In genomic region chr11:15011741-15012140, GRCh38 we compare ENCODE assay signal across 28 cellular contexts. TPM values are rescaled to one million over a fixed set of nuclear protein-coding genes. Genes with fewer than 3 reads are reported as not detected.
"Had no signal": no experiment of that assay in that cellular context is flagged by ENCODE, and none has a peak within 500 bp of the region (broad histone marks: within the 10 kb centered on the region; RNA-seq: fewer than 3 reads in every experiment).

No MANE protein-coding gene starts in this region.

- H3K4me3 Mint-ChIP-seq: activated CD4-positive, alpha-beta memory T cell treated with anti-CD3 and anti-CD28 coated beads, Interleukin-2, amount 10 ng/mL, durations not matched to agents 7 days and 5 days; activated CD4-positive, alpha-beta T cell treated with anti-CD3 and anti-CD28 coated beads for 36 hours; activated CD4-positive, alpha-beta T cell treated with anti-CD3 and anti-CD28 coated beads, Interleukin-2, amount 10 ng/mL, durations not matched to agents 24 days and 14 days; activated naive CD4-positive, alpha-beta T cell treated with anti-CD3 and anti-CD28 coated beads for 36 hours; activated naive CD4-positive, alpha-beta T cell treated with anti-CD3 and anti-CD28 coated beads, Interleukin-2, amount 50 U/mL, for 24 hours; activated naive CD8-positive, alpha-beta T cell treated with anti-CD3 and anti-CD28 coated beads for 36 hours; activated naive CD8-positive, alpha-beta T cell treated with anti-CD3 and anti-CD28 coated beads, Interleukin-2, amount 50 U/mL, for 24 hours; activated T-helper 1 cell treated with anti-CD3 and anti-CD28 coated beads, Interleukin-12 subunit alpha, Interleukin-12 subunit beta, Interleukin-2, Interleukin-4 antibody, amounts not matched to agents 30 ng/mL and 10 ng/mL and 1 ng/mL, durations not matched to agents 14 hours and 24 hours and 36 hours had no signal

- H3K27me3 ChIP-seq: adrenal gland, body of pancreas, esophagus squamous epithelium had no signal

- H3K4me1 Mint-ChIP-seq: activated CD4-positive, alpha-beta memory T cell treated with anti-CD3 and anti-CD28 coated beads, Interleukin-2, amount 10 ng/mL, durations not matched to agents 7 days and 5 days; activated CD4-positive, alpha-beta T cell treated with anti-CD3 and anti-CD28 coated beads for 36 hours; activated CD4-positive, alpha-beta T cell treated with anti-CD3 and anti-CD28 coated beads, Interleukin-2, amount 10 ng/mL, durations not matched to agents 24 days and 14 days; activated naive CD4-positive, alpha-beta T cell treated with anti-CD3 and anti-CD28 coated beads, Interleukin-2, amount 50 U/mL, for 24 hours; activated naive CD8-positive, alpha-beta T cell treated with anti-CD3 and anti-CD28 coated beads for 36 hours; activated naive CD8-positive, alpha-beta T cell treated with anti-CD3 and anti-CD28 coated beads, Interleukin-2, amount 50 U/mL, for 24 hours had no signal

- H3K36me3 ChIP-seq: adrenal gland, esophagus squamous epithelium, gastroesophageal sphincter had no signal

- H3K27ac Mint-ChIP-seq: activated CD4-positive, alpha-beta memory T cell treated with anti-CD3 and anti-CD28 coated beads, Interleukin-2, amount 10 ng/mL, durations not matched to agents 7 days and 5 days; activated CD4-positive, alpha-beta T cell treated with anti-CD3 and anti-CD28 coated beads for 36 hours; activated CD4-positive, alpha-beta T cell treated with anti-CD3 and anti-CD28 coated beads, Interleukin-2, amount 10 ng/mL, durations not matched to agents 24 days and 14 days; activated naive CD4-positive, alpha-beta T cell treated with anti-CD3 and anti-CD28 coated beads for 36 hours; activated naive CD4-positive, alpha-beta T cell treated with anti-CD3 and anti-CD28 coated beads, Interleukin-2, amount 50 U/mL, for 24 hours; activated naive CD8-positive, alpha-beta T cell treated with anti-CD3 and anti-CD28 coated beads for 36 hours; activated naive CD8-positive, alpha-beta T cell treated with anti-CD3 and anti-CD28 coated beads, Interleukin-2, amount 50 U/mL, for 24 hours; activated T-helper 1 cell treated with anti-CD3 and anti-CD28 coated beads, Interleukin-12 subunit alpha, Interleukin-12 subunit beta, Interleukin-2, Interleukin-4 antibody, amounts not matched to agents 30 ng/mL and 10 ng/mL and 1 ng/mL, durations not matched to agents 14 hours and 24 hours and 36 hours; activated T-helper 2 cell treated with anti-CD3 and anti-CD28 coated beads, Interferon-gamma antibody, Interleukin-2, Interleukin-4, amounts not matched to agents 10 μg/mL and 5 μg/mL and 100 μg/mL, durations not matched to agents 14 hours and 24 hours and 36 hours had no signal

- H3K27ac ChIP-seq: adrenal gland, body of pancreas, epithelial cell of prostate, esophagus squamous epithelium, gastroesophageal sphincter had no signal

- H3K4me1 ChIP-seq: adrenal gland, body of pancreas, esophagus squamous epithelium, gastroesophageal sphincter had no signal

- H3K9me3 ChIP-seq: adrenal gland, body of pancreas had no signal

- DNase-seq: activated CD4-positive, alpha-beta memory T cell treated with anti-CD3 and anti-CD28 coated beads, Interleukin-2, amount 10 ng/mL, durations not matched to agents 7 days and 5 days; activated CD4-positive, alpha-beta T cell treated with anti-CD3 and anti-CD28 coated beads for 36 hours; activated CD4-positive, alpha-beta T cell treated with anti-CD3 and anti-CD28 coated beads, Interleukin-2, amount 10 ng/mL, durations not matched to agents 24 days and 14 days; activated CD4-positive, alpha-beta T cell treated with anti-CD3 and anti-CD28 coated beads, Interleukin-2, amount 50 U/mL, for 4 hours; activated CD4-positive, CD25-positive, alpha-beta regulatory T cell; activated CD4-positive, CD25-positive, alpha-beta regulatory T cell treated with anti-CD3 and anti-CD28 coated beads, Interleukin-2, amount 50 U/mL, for 72 hours; activated CD8-positive, alpha-beta memory T cell treated with anti-CD3 and anti-CD28 coated beads, Interleukin-2, amount 50 U/mL, for 48 hours; activated effector memory CD4-positive, alpha-beta T cell treated with anti-CD3 and anti-CD28 coated beads, Interleukin-2, amount 50 U/mL, for 16 hours; activated naive CD4-positive, alpha-beta T cell treated with anti-CD3 and anti-CD28 coated beads for 36 hours; activated naive CD8-positive, alpha-beta T cell treated with anti-CD3 and anti-CD28 coated beads for 36 hours; activated naive CD8-positive, alpha-beta T cell treated with anti-CD3 and anti-CD28 coated beads, Interleukin-2, amount 50 U/mL, for 24 hours; activated T-cell treated with anti-CD3 and anti-CD28 coated beads, Interleukin-2, amount 50 U/mL, for 48 hours; adrenal gland; amygdala; aorta; body of pancreas; caudate nucleus; effector CD8-positive, alpha-beta T cell; esophagus squamous epithelium; foreskin melanocyte; T-helper 2 cell had no signal

- H3K4me3 ChIP-seq: adrenal gland, body of pancreas, esophagus squamous epithelium, gastroesophageal sphincter had no signal

RNA-seq across cellular contexts. Expression of gene CALCA, which starts 39.6 kb away (rescaled TPM):
- polyA plus RNA-seq: endothelial cell of umbilical vein, fibroblast of lung had no signal
